ENCODE assay signal across 25 cellular contexts in genomic region chr10:24661374-24661773, GRCh38.
"Had no signal": no experiment of that assay in that cellular context is flagged by ENCODE, and none has a peak within 500 bp of the region (broad histone marks: within the 10 kb centered on the region; RNA-seq: fewer than 3 reads in every experiment).

No MANE protein-coding gene starts in this region.

- H3K4me1 ChIP-seq: heart right ventricle, left ventricle myocardium inferior, prostate gland, spleen, transverse colon, upper lobe of left lung had no signal

- H3K27ac ChIP-seq: heart right ventricle, hepatocyte, left ventricle myocardium inferior, ovary, prostate gland, skin epidermis, spleen, transverse colon, upper lobe of left lung had no signal

- H3K4me3 ChIP-seq: heart right ventricle, hepatocyte, left ventricle myocardium inferior, mucosa of descending colon, ovary, prostate gland, skin epidermis, spleen, transverse colon, upper lobe of left lung had no signal

- H3K36me3 ChIP-seq: ovary, prostate gland, transverse colon had no signal

- H3K27me3 ChIP-seq: heart right ventricle, hepatocyte, ovary, spleen, transverse colon, upper lobe of left lung had no signal

- ATAC-seq: heart right ventricle; mucosa of descending colon; naive thymus-derived CD4-positive, alpha-beta T cell; natural killer cell treated with Interleukin-12 subunit alpha and Interleukin-12 subunit beta and Interleukin-15 and Interleukin-18, amount 100 ng/mL, for 72 hours; right cardiac atrium; sciatic nerve; stimulated activated memory B cell treated with anti-CD40 and anti-IgM and Interleukin-4, amounts not matched to agents 10 μg/mL and 1 μg/mL and 100 μg/mL, for 72 hours; stimulated activated naive CD8-positive, alpha-beta T cell treated with anti-CD3 and anti-CD28 coated beads, Interleukin-15, amount 100 ng/mL, for 72 hours had no signal

- H3K9me3 ChIP-seq: left ventricle myocardium inferior, mucosa of descending colon, ovary, prostate gland, spleen, transverse colon, upper lobe of left lung had no signal

- DNase-seq: heart right ventricle; islet precursor cell; left ventricle myocardium inferior; mesenchymal stem cell; mucosa of descending colon; naive thymus-derived CD4-positive, alpha-beta T cell; ovary; posterior cingulate gyrus; retina; right cardiac atrium; spleen; stimulated activated CD4-positive, alpha-beta T cell treated with anti-CD3 and anti-CD28 coated beads, Interleukin-1b, Interleukin-23, amount 100 ng/mL, for 48 hours; stimulated activated CD4-positive, alpha-beta T cell treated with anti-CD3 and anti-CD28 coated beads, Interleukin-2, amount 100 ng/mL, for 48 hours; stimulated activated CD4-positive, alpha-beta T cell treated with anti-CD3 and anti-CD28 coated beads, Interleukin-4, amount 100 ng/mL, for 4 hours; stimulated activated CD8-positive, alpha-beta memory T cell treated with anti-CD3 and anti-CD28 coated beads, Interleukin-4, amount 100 ng/mL, for 48 hours; stimulated activated naive CD4-positive, alpha-beta T cell treated with Interleukin-2 at 50 U/mL for 16 hours; stimulated activated naive CD8-positive, alpha-beta T cell treated with anti-CD3 and anti-CD28 coated beads, Interleukin-15, amount 100 ng/mL, for 72 hours; transverse colon; upper lobe of left lung had no signal
